10 cellular contexts compared by ENCODE assay signal in the genomic region with DNA sequence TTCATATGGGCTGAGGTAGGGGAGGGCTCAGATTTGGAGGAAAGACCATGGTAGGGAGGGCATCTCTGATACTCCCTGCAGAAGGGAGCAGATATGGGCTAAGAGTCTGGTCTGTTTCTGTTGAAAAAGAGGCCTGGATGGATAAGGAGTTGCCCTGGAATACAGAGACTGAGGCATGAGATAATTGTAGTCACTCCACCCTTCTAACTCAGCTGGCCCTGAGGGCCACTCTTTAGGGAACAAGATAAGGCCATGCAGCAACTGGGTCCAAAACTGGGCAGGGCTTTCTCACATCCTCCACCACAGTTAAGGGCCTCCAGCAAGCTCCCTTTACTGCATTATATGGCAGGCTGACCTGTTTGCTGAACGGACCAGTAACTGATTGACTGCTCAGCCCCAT. TPM values are rescaled to one million over a fixed set of nuclear protein-coding genes. Genes with fewer than 3 reads are reported as not detected.
DNase-seq lines count a peak whose midpoint lies in the region; ATAC-seq and TF ChIP-seq lines count a peak whose summit lies in the region.
"Had no signal": no experiment of that assay in that cellular context is flagged by ENCODE, and none has a peak within 500 bp of the region (broad histone marks: within the 10 kb centered on the region; RNA-seq: fewer than 3 reads in every experiment).

No MANE protein-coding gene starts in this region.

- H3K36me3 Mint-ChIP-seq in endodermal cell (ENCODE audit: low read depth) = peaks cover 23% of the 10 kb centered on the region

- H3K4me2 ChIP-seq in neuronal stem cell (ENCODE audit: insufficient read depth, low read length, poor library complexity, severe bottlenecking) = peak overlapping the region; percentile 93

- peaks cover 26% of the 10 kb centered on the region for H3K4me1 Mint-ChIP-seq in endodermal cell

- BruUV-seq in Panc1 (replicated peaks; lab: Mats Ljungman, UMichigan) = TSS peak; percentile 76

- H3K4me3 Mint-ChIP-seq in endodermal cell = peak overlapping the region; percentile 90

- ATAC-seq in Panc1 (no peak), GM21723 (IDR thresholded peaks at IDR 0.05; ENCODE audit: unreplicated experiment) (no peak), Right ventricle myocardium inferior (no peak), HG02885 (IDR thresholded peaks at IDR 0.05; ENCODE audit: poor library complexity, unreplicated experiment) (no peak)

- H3K18ac ChIP-seq in neuronal stem cell (ENCODE audit: low read length) = no peak overlapping the region

- H2BK5ac ChIP-seq in neuronal stem cell (ENCODE audit: low read length) = no peak overlapping the region

- H3K27me3 ChIP-seq in Panc1 (ENCODE audit: control insufficient read depth, insufficient read depth, low read length) (no peaks in the 10 kb centered on the region), endodermal cell (ENCODE audit: control insufficient read depth, insufficient read depth, low read length, poor library complexity, severe bottlenecking) (no peaks in the 10 kb centered on the region), neuronal stem cell (ENCODE audit: control insufficient read depth in 3 of 3, insufficient read depth in 3 of 3, low read depth in 1 of 3, low read length in 3 of 3) (no peaks in the 10 kb centered on the region)
- H3K27me3 ChIP-seq: tibial nerve had no signal

- no peaks in the 10 kb centered on the region for H3K27me3 Mint-ChIP-seq in endodermal cell (ENCODE audit: insufficient read depth)

- H3K14ac ChIP-seq in neuronal stem cell (ENCODE audit: low read length) = no peak overlapping the region

- H3K9me3 ChIP-seq in Panc1 (ENCODE audit: control insufficient read depth, insufficient read depth, low read depth, low read length) (peaks cover 24% of the 10 kb centered on the region), endodermal cell (ENCODE audit: control insufficient read depth, low read length) (no peaks in the 10 kb centered on the region), neuronal stem cell (replicated peaks in 1 of 2; ENCODE audit: control insufficient read depth in 2 of 2, insufficient read depth in 1 of 2, low read depth in 1 of 2, low read length in 2 of 2) (peaks cover 0 to 35% of the 10 kb centered on the region in 2 donors)

- peaks cover 5% of the 10 kb centered on the region for H3K4me1 ChIP-seq in Panc1 (ENCODE audit: control insufficient read depth, insufficient read depth, low read length)
- no peaks in the 10 kb centered on the region for H3K4me1 ChIP-seq in endodermal cell (ENCODE audit: control insufficient read depth, insufficient read depth, low read length)
- H3K4me1 ChIP-seq in neuronal stem cell (ENCODE audit: control insufficient read depth in 2 of 2, insufficient read depth in 1 of 2, low read depth in 1 of 2, low read length in 2 of 2) = peaks cover 0 to 6% of the 10 kb centered on the region in 2 donors

- intact Hi-C loops in Panc1 (cut with micrococcal nuclease; ENCODE audit: unreplicated experiment) = no loop called here
- intact Hi-C loops in Right ventricle myocardium inferior (cut with DNase I) = no loop called here

- H2BK15ac ChIP-seq in neuronal stem cell (ENCODE audit: low read length) = no peak overlapping the region

- H3K36me3 ChIP-seq in Panc1 (ENCODE audit: control insufficient read depth, insufficient read depth, low read length) (no peaks in the 10 kb centered on the region), endodermal cell (ENCODE audit: control insufficient read depth, insufficient read depth, low read length) (peaks cover 18% of the 10 kb centered on the region), neuronal stem cell (replicated peaks in 1 of 2; ENCODE audit: control insufficient read depth in 2 of 2, insufficient read depth in 2 of 2, low read length in 2 of 2) (peaks cover 8 to 52% of the 10 kb centered on the region in 2 donors)

- no peak overlapping the region for H2AFZ ChIP-seq in neuronal stem cell (ENCODE audit: low read length)

- 78% methylated on average over 1 of the region's 1 CpG; no CpG with 5 or more reads in 1 of the 2 experiments for WGBS in endodermal cell (ENCODE audit: insufficient coverage in 1 of 2, insufficient read length in 1 of 2), 2 experiments
- no CpG with 5 or more reads among the region's 1 CpG for WGBS in neuronal stem cell (ENCODE audit: extremely low coverage in 2 of 2, insufficient read length in 2 of 2, insufficient replicate concordance in 1 of 2), 2 donors

- peak overlapping the region; percentile 81; the same call in 1 of the 2 replicates for H3K4me3 ChIP-seq in GM08714 (ENCODE audit: low read length)
- peak overlapping the region; percentile 65 to 92 for H3K4me3 ChIP-seq in Panc1 (ENCODE audit: low read depth in 2 of 2, low read length in 2 of 2)
- H3K4me3 ChIP-seq in endodermal cell (ENCODE audit: low read length) = peak overlapping the region; percentile 92
- peak overlapping the region; percentile 9 to 92 for H3K4me3 ChIP-seq in neuronal stem cell (ENCODE audit: low read length in 2 of 2)

- peaks cover 8% of the 10 kb centered on the region for H3K9me3 Mint-ChIP-seq in endodermal cell

- H3K27ac ChIP-seq in Panc1 (ENCODE audit: low read length) (peak overlapping the region; percentile 86), endodermal cell (ENCODE audit: low read depth, low read length) (no peak overlapping the region), neuronal stem cell (replicated peaks; ENCODE audit: low read length) (no peak overlapping the region)

- H3K27ac Mint-ChIP-seq in endodermal cell = peak overlapping the region; percentile 98

- no peak overlapping the region for H4K8ac ChIP-seq in neuronal stem cell (ENCODE audit: low read depth, low read length)

- no peak overlapping the region for H2BK120ac ChIP-seq in neuronal stem cell (ENCODE audit: low read depth, low read length)

- H2AK5ac ChIP-seq in neuronal stem cell (ENCODE audit: low read depth, low read length) = no peak overlapping the region

- in situ Hi-C loops in Panc1 (cut with HindIII; ENCODE audit: low pct_unique_long_range_greater_than_20kb, low sequenced_read_pairs) = no loop called here

- DNase-seq in Panc1 (ENCODE audit: low read depth, low spot score) (no peak), endodermal cell (no peak), neuronal stem cell (ENCODE audit: low spot score) (no peak), HK-2 (ENCODE audit: unreplicated experiment) (no peak), Right ventricle myocardium inferior (ENCODE audit: missing footprints) (no peak)
- DNase-seq: NCI-H1105 treated with DMSO at 0.1 percent for 48 hours had no signal

- CTCF ChIA-PET in Panc1 (lab: Charles Lee) = no interaction called here

- peaks cover 6% of the 10 kb centered on the region for H3K79me1 ChIP-seq in neuronal stem cell (ENCODE audit: low read depth, low read length)

- H3K4ac ChIP-seq in neuronal stem cell (ENCODE audit: low read length) = no peak overlapping the region

- H3K23ac ChIP-seq in neuronal stem cell (ENCODE audit: low read depth, low read length, poor library complexity) = no peak overlapping the region

- H3K9ac ChIP-seq in endodermal cell (ENCODE audit: extremely low read depth, low read length, poor library complexity, severe bottlenecking) (peak overlapping the region; percentile 47), neuronal stem cell (ENCODE audit: low read depth, low read length, poor library complexity) (no peak overlapping the region)

- POLR2A ChIA-PET in Panc1 (lab: Charles Lee) = interaction anchor here (0.6 kb wide), 1 partner anchor 172 kb away, joined by 6 read pairs; no protein-coding TSS in a partner anchor

- H2BK12ac ChIP-seq in neuronal stem cell (ENCODE audit: low read length) = no peak overlapping the region

- TF ChIP-seq CTCF in Panc1 (IDR thresholded peaks at IDR 0.05) = no peak
- TF ChIP-seq CTCF in endodermal cell (conservative IDR thresholded peaks at IDR 0.05) = no peak

- H4K91ac ChIP-seq in neuronal stem cell (ENCODE audit: low read depth, low read length, poor library complexity) = no peak overlapping the region

RNA-seq across cellular contexts. Expression of gene ZNF749, which starts 1.3 kb away (rescaled TPM):
- total RNA-seq in Panc1 (2021; ENCODE audit: unreplicated experiment) (21.3 TPM), endodermal cell (10 to 100 TPM; 25.0 to 28.5 TPM), Right ventricle myocardium inferior (3.2 TPM)
- polyA plus RNA-seq in Panc1 (2012; ENCODE audit: insufficient read length) = 19.3 TPM
- polyA plus RNA-seq in endodermal cell (2013, experiment 1 of 2) = 11.5 TPM
- 13.4 TPM for polyA plus RNA-seq in endodermal cell (2013, experiment 2 of 2)
- 14.1 TPM for polyA plus RNA-seq in neuronal stem cell (2013, experiment 1 of 2)
- 13.6 TPM for polyA plus RNA-seq in neuronal stem cell (2013, experiment 2 of 2)

RNA-seq across cellular contexts. Expression of gene VN1R1, which starts 20.5 kb away (rescaled TPM):
- 0.18 TPM for total RNA-seq in Panc1 (2021; ENCODE audit: unreplicated experiment)
- 0.11 TPM for polyA plus RNA-seq in Panc1 (2012; ENCODE audit: insufficient read length)
- 1 to 10 TPM in 1 of 2 donors, under 1 TPM in 1; 0.68 to 1.2 TPM for total RNA-seq in endodermal cell
- polyA plus RNA-seq in endodermal cell (2013, experiment 1 of 2) = 0.61 TPM
- 1.6 TPM for polyA plus RNA-seq in endodermal cell (2013, experiment 2 of 2)
- 1.3 TPM for polyA plus RNA-seq in neuronal stem cell (2013, experiment 1 of 2)
- polyA plus RNA-seq in neuronal stem cell (2013, experiment 2 of 2) = 1.2 TPM
- 3.3 TPM for total RNA-seq in Right ventricle myocardium inferior

RNA-seq across cellular contexts. Expression of gene ZNF17, which starts 25.4 kb away (rescaled TPM):
- total RNA-seq in Panc1 (2021; ENCODE audit: unreplicated experiment) = 9.2 TPM
- polyA plus RNA-seq in Panc1 (2012; ENCODE audit: insufficient read length) = 4.5 TPM
- 1 to 10 TPM; 7.6 to 9.2 TPM for total RNA-seq in endodermal cell
- polyA plus RNA-seq in endodermal cell (2013, experiment 1 of 2) = 6.6 TPM
- 5.7 TPM for polyA plus RNA-seq in endodermal cell (2013, experiment 2 of 2)
- 3.9 TPM for polyA plus RNA-seq in neuronal stem cell (2013, experiment 1 of 2)
- polyA plus RNA-seq in neuronal stem cell (2013, experiment 2 of 2) = 3.3 TPM
- 9.4 TPM for total RNA-seq in Right ventricle myocardium inferior

RNA-seq across cellular contexts. Expression of gene ZNF772, which starts 41.0 kb away (rescaled TPM):
- total RNA-seq in Panc1 (2021; ENCODE audit: unreplicated experiment) = 6.2 TPM
- polyA plus RNA-seq in Panc1 (2012; ENCODE audit: insufficient read length) = 2.1 TPM
- total RNA-seq in endodermal cell = 10 to 100 TPM in 1 of 2 donors, 1 to 10 TPM in 1; 9.1 to 11.8 TPM
- 8.8 TPM for polyA plus RNA-seq in endodermal cell (2013, experiment 1 of 2)
- polyA plus RNA-seq in endodermal cell (2013, experiment 2 of 2) = 9.8 TPM
- polyA plus RNA-seq in neuronal stem cell (2013, experiment 1 of 2) = 8.0 TPM
- polyA plus RNA-seq in neuronal stem cell (2013, experiment 2 of 2) = 7.9 TPM
- total RNA-seq in Right ventricle myocardium inferior = 18.3 TPM

RNA-seq across cellular contexts. Expression of gene ZNF548, which starts 46.7 kb away (rescaled TPM):
- total RNA-seq in Panc1 (2021; ENCODE audit: unreplicated experiment) (14.7 TPM), endodermal cell (10 to 100 TPM; 15.2 to 15.5 TPM), Right ventricle myocardium inferior (14.7 TPM)
- polyA plus RNA-seq in Panc1 (2012; ENCODE audit: insufficient read length) = 5.9 TPM
- 15.2 TPM for polyA plus RNA-seq in endodermal cell (2013, experiment 1 of 2)
- polyA plus RNA-seq in endodermal cell (2013, experiment 2 of 2) = 13.7 TPM
- polyA plus RNA-seq in neuronal stem cell (2013, experiment 1 of 2) = 9.3 TPM
- 9.1 TPM for polyA plus RNA-seq in neuronal stem cell (2013, experiment 2 of 2)
